ENCODE assay signal across 8 cellular contexts in the genomic region with DNA sequence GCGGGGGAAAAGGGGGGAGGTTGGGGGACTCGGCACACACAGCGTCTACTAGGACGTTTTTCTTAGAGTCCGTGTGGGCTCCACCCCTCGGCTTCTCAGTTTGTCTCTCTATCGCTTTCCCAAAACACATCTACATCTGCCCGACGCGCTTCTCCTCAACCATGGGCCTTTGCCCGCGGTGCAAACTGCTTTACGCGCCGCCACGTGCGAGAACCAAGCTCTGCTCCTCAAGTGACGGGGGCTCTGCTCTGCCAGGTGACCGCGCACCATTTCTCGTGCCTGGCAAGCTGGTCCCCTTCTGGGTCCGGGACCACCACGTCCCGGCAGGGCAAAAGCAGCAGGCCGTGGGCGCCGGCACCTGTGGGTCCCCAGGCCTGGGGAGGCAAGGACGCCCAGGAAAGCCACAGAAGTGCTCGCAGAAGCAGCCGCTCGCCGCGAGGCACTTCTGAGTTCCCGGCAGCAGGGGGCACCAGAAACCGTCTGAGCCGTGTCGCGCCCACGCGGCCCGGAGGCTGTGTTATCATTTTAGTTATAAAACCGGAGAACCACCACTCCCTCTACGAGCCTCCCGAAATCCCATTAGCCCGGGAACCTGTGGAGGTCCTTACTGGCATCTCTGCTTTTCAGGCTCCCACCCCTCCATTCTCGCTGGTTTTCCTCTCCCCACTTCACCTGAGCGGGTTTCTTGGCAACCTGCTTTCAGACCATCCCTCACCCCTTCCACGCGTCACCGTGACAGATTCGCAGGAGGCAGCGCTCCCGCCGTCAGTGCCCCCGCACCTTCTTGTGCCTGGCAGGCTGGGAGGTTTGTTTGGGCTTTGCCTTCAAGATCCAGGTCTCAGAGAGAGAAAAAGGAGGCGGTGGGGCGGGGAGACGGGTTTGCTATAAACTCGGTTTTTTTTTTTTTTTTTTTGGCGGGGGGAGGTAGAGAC. TPM values are rescaled to one million over a fixed set of nuclear protein-coding genes. Genes with fewer than 3 reads are reported as not detected.
DNase-seq lines count a peak whose midpoint lies in the region; ATAC-seq, FAIRE-seq and TF ChIP-seq lines count a peak whose summit lies in the region.

No MANE protein-coding gene starts in this region.

- CTCF ChIA-PET in T-cell (lab: Charles Lee) (interaction anchor here in 1 of 2 donors (0.5 to 0.6 kb wide), 2 partner anchors 361 to 1802 kb away, joined by 3 to 4 read pairs; no protein-coding TSS in a partner anchor), mammary epithelial cell (lab: Charles Lee; ENCODE audit: low non-redundant PET) (interaction anchor here (0.5 to 0.9 kb wide), 2 partner anchors 356 to 371 kb away, joined by 3 to 7 read pairs; no protein-coding TSS in a partner anchor)

- no peak for FAIRE-seq in kidney (lab: Jason Lieb, UNC)

- ATAC-seq in GM21526 (IDR thresholded peaks at IDR 0.05; ENCODE audit: low FRiP score, unreplicated experiment) (peak; percentile 56), T-cell (replicated peaks in 1 of 4) (peak in 1 of 4 experiments; percentile 37)

- BruUV-seq in mammary epithelial cell (replicated peaks; lab: Mats Ljungman, UMichigan), result no TSS peak

- 6% methylated on average over 27 of the region's 60 CpGs for WGBS in mammary epithelial cell (ENCODE audit: low coverage, missing lambda C conversion rate)

- peak overlapping the region; percentile 46 to 71 (median 51) for H3K4me3 Mint-ChIP-seq in T-cell

- H3K27me3 Mint-ChIP-seq in T-cell, result peaks cover 70 to 86% of the 10 kb centered on the region in 2 donors

- H3K27me3 ChIP-seq in mammary epithelial cell (ENCODE audit: insufficient read depth, low read length), result no peaks in the 10 kb centered on the region
- peaks cover 34% of the 10 kb centered on the region for H3K27me3 ChIP-seq in effector memory CD4-positive, alpha-beta T cell (replicated peaks; ENCODE audit: control insufficient read depth, insufficient read depth, low read length, poor library complexity, severe bottlenecking)

- H3K9me3 ChIP-seq in mammary epithelial cell (replicated peaks; ENCODE audit: insufficient read depth, low read length) (no peaks in the 10 kb centered on the region), kidney (ENCODE audit: control insufficient read depth in 1 of 2, low read length in 2 of 2) (no peaks in the 10 kb centered on the region)
- no peaks in the 10 kb centered on the region for H3K9me3 ChIP-seq in effector memory CD4-positive, alpha-beta T cell (ENCODE audit: control insufficient read depth, low read length)

- peak overlapping the region; percentile 90 for H2AFZ ChIP-seq in mammary epithelial cell (ENCODE audit: low read depth, low read length)

- H3K27ac ChIP-seq in mammary epithelial cell (ENCODE audit: insufficient read depth, low read depth, low read length) (no peak overlapping the region), kidney (ENCODE audit: low read depth in 2 of 2, low read length in 2 of 2) (no peak overlapping the region)
- H3K27ac ChIP-seq in effector memory CD4-positive, alpha-beta T cell (ENCODE audit: insufficient read depth, low read length, poor library complexity, severe bottlenecking), result no peak overlapping the region

- peaks cover 21% of the 10 kb centered on the region for H3K79me2 ChIP-seq in mammary epithelial cell (ENCODE audit: insufficient read depth, low read length)

- no peaks in the 10 kb centered on the region for H3K9me3 Mint-ChIP-seq in T-cell

- H3K36me3 Mint-ChIP-seq in T-cell, result no peaks in the 10 kb centered on the region

- peak; percentile 84 for DNase-seq in DMS53 (lab: John Stamatoyannopoulos, UW)
- peak; percentile 21 for DNase-seq in KG1 (lab: John Stamatoyannopoulos, UW)
- peak in 13 of 34 experiments; percentile 3 to 26 (median 10) for DNase-seq in T-cell
- peak; percentile 79 for DNase-seq in mammary epithelial cell
- peak; percentile 91 for DNase-seq in kidney
- peak; percentile 68 for DNase-seq in stimulated activated CD4-positive, alpha-beta T cell treated with anti-CD3 and anti-CD28 coated beads, Interleukin-12 subunit alpha, Interleukin-12 subunit beta, amount 100 ng/mL, for 4 hours
- no peak for DNase-seq in effector memory CD4-positive, alpha-beta T cell

- H3K9ac ChIP-seq in mammary epithelial cell (ENCODE audit: insufficient read depth, low read length) (no peak overlapping the region), kidney (ENCODE audit: low read length in 2 of 2) (no peak overlapping the region)

- H4K20me1 ChIP-seq in mammary epithelial cell (ENCODE audit: insufficient read depth, low read length), result no peaks in the 10 kb centered on the region

- H3K4me2 ChIP-seq in mammary epithelial cell (ENCODE audit: insufficient read depth, low read depth, low read length), result peak overlapping the region; percentile 98

- peak overlapping the region; percentile 37 to 59 (median 57) for H3K4me3 ChIP-seq in mammary epithelial cell (replicated peaks in 1 of 3; ENCODE audit: insufficient read depth in 1 of 3, low read depth in 2 of 3, low read length in 3 of 3)
- H3K4me3 ChIP-seq in kidney (ENCODE audit: low read length in 2 of 2), result peak overlapping the region; percentile 35 to 56
- no peak overlapping the region for H3K4me3 ChIP-seq in effector memory CD4-positive, alpha-beta T cell (ENCODE audit: insufficient read depth, low read depth, low read length, poor library complexity, severe bottlenecking)

- in situ Hi-C loops in mammary epithelial cell (cut with MboI; ENCODE audit: low sequenced_read_pairs in 2 of 2), result loop anchor here in 1 of 2 donors (5.0 kb wide), 1 partner anchor 355 kb away; no protein-coding TSS in a partner anchor

- H3K4me1 Mint-ChIP-seq in T-cell, result peaks cover 20 to 33% (median 28%) of the 10 kb centered on the region in 3 donors

- H3K27ac Mint-ChIP-seq in T-cell, result peak overlapping the region in 1 of 2 donors; percentile 31

- POLR2A ChIA-PET in T-cell (lab: Charles Lee), result no interaction called here

- dilution Hi-C loops in mammary epithelial cell (cut with HindIII; ENCODE audit: low sequenced_read_pairs), result no loop called here

- peaks cover 42% of the 10 kb centered on the region for H3K4me1 ChIP-seq in mammary epithelial cell (ENCODE audit: insufficient read depth, low read length)
- peaks cover 0 to 23% of the 10 kb centered on the region in 2 donors for H3K4me1 ChIP-seq in kidney (ENCODE audit: control insufficient read depth in 1 of 2, insufficient read depth in 1 of 2, low read depth in 1 of 2, low read length in 2 of 2)
- H3K4me1 ChIP-seq in effector memory CD4-positive, alpha-beta T cell (ENCODE audit: control insufficient read depth, insufficient read depth, low read length, poor library complexity, severe bottlenecking), result peaks cover 9% of the 10 kb centered on the region

- H3K36me3 ChIP-seq in mammary epithelial cell (ENCODE audit: insufficient read depth, low read length) (no peaks in the 10 kb centered on the region), kidney (ENCODE audit: control insufficient read depth in 1 of 2, insufficient read depth in 2 of 2, low read length in 2 of 2) (no peaks in the 10 kb centered on the region)
- H3K36me3 ChIP-seq in effector memory CD4-positive, alpha-beta T cell (ENCODE audit: control insufficient read depth, insufficient read depth, low read length), result no peaks in the 10 kb centered on the region

- intact Hi-C loops in mammary epithelial cell (cut with micrococcal nuclease), result loop anchor here (1.0 to 10.0 kb wide), 11 partner anchors 53 to 567 kb away; no protein-coding TSS in a partner anchor
- intact Hi-C loops in kidney (cut with DNase I), result loop anchor here (5.0 kb wide), 1 partner anchor 350 kb away; no protein-coding TSS in a partner anchor

- TF ChIP-seq CTCF in mammary epithelial cell (conservative IDR thresholded peaks at IDR 0.05 in 1 of 2, IDR thresholded peaks at IDR 0.05 in 1 of 2; ENCODE audit: extremely low read depth in 1 of 2, insufficient read depth in 1 of 2, low read depth in 1 of 2, low read length in 2 of 2), result peak; percentile 69 to 93
- peak; percentile 73 for TF ChIP-seq CTCF in kidney (IDR thresholded peaks at IDR 0.05; ENCODE audit: borderline replicate concordance, extremely low read depth, insufficient read depth)

RNA-seq across cellular contexts. Expression of a gene that starts 2.5 kb away (rescaled TPM):
- total RNA-seq in T-cell (not detected), mammary epithelial cell (1 to 10 TPM in 1 of 2 donors, under 1 TPM in 1; 0.17 to 1.3 TPM), kidney (0.88 TPM)
- polyA plus RNA-seq in mammary epithelial cell (0.79 TPM), kidney (ENCODE audit: insufficient read depth, low read depth, low replicate concordance) (0.34 TPM)
- polyA minus RNA-seq in mammary epithelial cell, result not detected

Comparison
In these comparisons a context has a peak if more than half of its experiments do, and no peak if none do; other contexts are left out.
1. DNase-seq: peak in DMS53 (single experiment), KG1 (single experiment), mammary epithelial cell (single experiment), kidney (single experiment) and stimulated activated CD4-positive, alpha-beta T cell treated with anti-CD3 and anti-CD28 coated beads, Interleukin-12 subunit alpha, Interleukin-12 subunit beta, amount 100 ng/mL, for 4 hours (single experiment); none in effector memory CD4-positive, alpha-beta T cell (0 of 3).